In the genomic region with DNA sequence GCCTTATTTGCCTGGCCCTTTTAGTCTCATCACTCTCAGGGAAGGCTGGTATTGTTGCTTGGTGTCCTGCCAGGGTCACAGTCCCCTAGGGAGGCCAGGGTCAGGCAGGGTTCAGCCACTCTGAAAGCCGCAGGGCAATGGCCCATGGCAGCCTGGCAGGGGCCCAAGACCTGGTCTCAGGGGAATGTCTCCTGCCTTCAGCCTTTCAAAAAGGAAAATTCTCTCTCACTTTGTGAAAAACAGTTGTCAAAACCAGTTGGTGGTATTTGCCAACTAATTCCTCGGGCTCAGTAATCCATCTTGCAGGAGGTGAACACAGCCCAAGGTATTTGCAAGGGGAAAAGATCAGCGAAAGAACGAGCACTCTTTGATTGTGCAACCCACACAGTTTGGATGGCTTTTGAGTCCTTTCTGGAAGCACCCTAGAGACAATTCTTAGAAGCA, we compare ENCODE assay signal across 14 cellular contexts.
DNase-seq lines count a peak whose midpoint lies in the region; ATAC-seq, FAIRE-seq and TF ChIP-seq lines count a peak whose summit lies in the region.
"Had no signal": no experiment of that assay in that cellular context is flagged by ENCODE, and none has a peak within 500 bp of the region (broad histone marks: within the 10 kb centered on the region; RNA-seq: fewer than 3 reads in every experiment).

No MANE protein-coding gene starts in this region.

- H3K27ac ChIP-seq in mesenchymal stem cell (ENCODE audit: low read length, poor library complexity, severe bottlenecking) = peak overlapping the region; percentile 74

- H2BK5ac ChIP-seq in mesenchymal stem cell (ENCODE audit: low read depth, low read length, poor library complexity, severe bottlenecking) = no peak overlapping the region

- no peak overlapping the region for H3K9ac ChIP-seq in mesenchymal stem cell (ENCODE audit: low read length)

- H3K79me1 ChIP-seq in mesenchymal stem cell (replicated peaks; ENCODE audit: low read length, poor library complexity, severe bottlenecking) = no peaks in the 10 kb centered on the region

- peaks cover 0 to 22% of the 10 kb centered on the region in 2 experiments for H3K27me3 ChIP-seq in mesenchymal stem cell (ENCODE audit: control insufficient read depth in 1 of 2, insufficient read depth in 1 of 2, low read length in 2 of 2)

- H3K23ac ChIP-seq in mesenchymal stem cell (ENCODE audit: low read length in 2 of 2) = no peak overlapping the region

- no peak overlapping the region for H2AFZ ChIP-seq in mesenchymal stem cell (ENCODE audit: low read depth, low read length)

- no peaks in the 10 kb centered on the region for H3K36me3 Mint-ChIP-seq in endothelial cell (ENCODE audit: low read depth, unreplicated experiment)

- H3K27me3 Mint-ChIP-seq in endothelial cell (ENCODE audit: unreplicated experiment) = no peaks in the 10 kb centered on the region
- H3K27me3 Mint-ChIP-seq: B cell had no signal

- H3K4me3 Mint-ChIP-seq in endothelial cell (ENCODE audit: unreplicated experiment) = no peak overlapping the region
- H3K4me3 Mint-ChIP-seq: B cell had no signal

- peaks cover 19% of the 10 kb centered on the region for H3K4me1 ChIP-seq in mesenchymal stem cell (ENCODE audit: control insufficient read depth, insufficient read depth, low read depth, low read length)

- no peaks in the 10 kb centered on the region for H3K9me3 Mint-ChIP-seq in endothelial cell (ENCODE audit: unreplicated experiment)

- H3K18ac ChIP-seq in mesenchymal stem cell (ENCODE audit: low read depth in 1 of 2, low read length in 2 of 2) = peak overlapping the region in 1 of 2 experiments; percentile 45

- H3K4me3 ChIP-seq in choroid plexus epithelial cell (ENCODE audit: low read depth, low read length) = no peak overlapping the region
- H3K4me3 ChIP-seq in mesenchymal stem cell (ENCODE audit: insufficient read depth in 1 of 2, low read depth in 1 of 2, low read length in 2 of 2) = no peak overlapping the region

- H3K4me2 ChIP-seq in mesenchymal stem cell (ENCODE audit: low read length, poor library complexity, severe bottlenecking) = no peak overlapping the region

- H3K14ac ChIP-seq in mesenchymal stem cell (ENCODE audit: low read length in 2 of 2) = no peak overlapping the region

- H3K4ac ChIP-seq in mesenchymal stem cell (ENCODE audit: low read depth in 1 of 2, low read length in 2 of 2) = peak overlapping the region in 1 of 2 experiments; percentile 57

- no peak for ATAC-seq in GM21367 (IDR thresholded peaks at IDR 0.05; ENCODE audit: unreplicated experiment)

- H3K9me3 ChIP-seq in mesenchymal stem cell (ENCODE audit: control insufficient read depth, low read length) = no peaks in the 10 kb centered on the region

- H2BK120ac ChIP-seq in mesenchymal stem cell (ENCODE audit: low read depth, low read length) = peak overlapping the region; percentile 42

- FAIRE-seq in D721Med (lab: Jason Lieb, UNC) = no peak
- FAIRE-seq: endothelial cell of umbilical vein, GM12891, H1 had no signal

- H2BK12ac ChIP-seq in mesenchymal stem cell (ENCODE audit: low read length in 2 of 2) = peak overlapping the region; percentile 11 to 28

- H3K36me3 ChIP-seq in mesenchymal stem cell (ENCODE audit: control insufficient read depth in 1 of 2, insufficient read depth in 2 of 2, low read depth in 1 of 2, low read length in 2 of 2) = no peaks in the 10 kb centered on the region

- H4K8ac ChIP-seq in mesenchymal stem cell (ENCODE audit: low read length) = no peak overlapping the region

- H3K4me1 Mint-ChIP-seq in endothelial cell (ENCODE audit: unreplicated experiment) = no peaks in the 10 kb centered on the region
- H3K4me1 Mint-ChIP-seq: B cell had no signal

- 56% methylated on average over 4 of the region's 4 CpGs for WGBS in mesenchymal stem cell

- no peak overlapping the region for H3K27ac Mint-ChIP-seq in endothelial cell (ENCODE audit: unreplicated experiment)
- H3K27ac Mint-ChIP-seq: B cell had no signal

- peak overlapping the region; percentile 25 for H2AK5ac ChIP-seq in mesenchymal stem cell (ENCODE audit: low read length, severe bottlenecking)

- no peak for TF ChIP-seq CTCF in choroid plexus epithelial cell (conservative IDR thresholded peaks at IDR 0.05; ENCODE audit: low read depth, low read length)
- TF ChIP-seq CTCF in D721Med (IDR thresholded peaks at IDR 0.05; ENCODE audit: insufficient read depth, missing control alignments) = no peak
- no peak for TF ChIP-seq CTCF in endothelial cell (IDR thresholded peaks at IDR 0.05; ENCODE audit: unreplicated experiment)

- H2BK15ac ChIP-seq in mesenchymal stem cell (ENCODE audit: low read depth, poor library complexity, severe bottlenecking) = peak overlapping the region; percentile 4

- DNase-seq in ACHN (peak; percentile 92), LHCN-M2 (ENCODE audit: low read depth) (peak; percentile 84), choroid plexus epithelial cell (ENCODE audit: low read depth) (peak; percentile 74), mesenchymal stem cell (peak; percentile 26), NCI-H146 (lab: John Stamatoyannopoulos, UW) (no peak), D721Med (ENCODE audit: insufficient read length, low spot score) (no peak), endothelial cell (ENCODE audit: low spot score) (no peak)
- DNase-seq: activated effector memory CD4-positive, alpha-beta T cell treated with anti-CD3 and anti-CD28 coated beads, Interleukin-2, amount 50 U/mL, for 16 hours; stimulated activated CD4-positive, alpha-beta T cell treated with anti-CD3 and anti-CD28 coated beads, Interleukin-4, amount 100 ng/mL, for 24 hours had no signal

- peak overlapping the region; percentile 70 for H4K91ac ChIP-seq in mesenchymal stem cell (ENCODE audit: low read length)

- in situ Hi-C loops in ACHN (cut with HindIII; ENCODE audit: low pct_ligation_motif_present, low pct_unique_long_range_greater_than_20kb, low sequenced_read_pairs) = no loop called here

Comparison
In these comparisons a context has a peak if more than half of its experiments do, and no peak if none do; other contexts are left out.
1. DNase-seq: peak in ACHN (single experiment), LHCN-M2 (single experiment), choroid plexus epithelial cell (single experiment) and mesenchymal stem cell (single experiment); none in NCI-H146 (single experiment), D721Med (single experiment) and endothelial cell (single experiment).